ENCODE assay signal across 9 cellular contexts in the genomic region with DNA sequence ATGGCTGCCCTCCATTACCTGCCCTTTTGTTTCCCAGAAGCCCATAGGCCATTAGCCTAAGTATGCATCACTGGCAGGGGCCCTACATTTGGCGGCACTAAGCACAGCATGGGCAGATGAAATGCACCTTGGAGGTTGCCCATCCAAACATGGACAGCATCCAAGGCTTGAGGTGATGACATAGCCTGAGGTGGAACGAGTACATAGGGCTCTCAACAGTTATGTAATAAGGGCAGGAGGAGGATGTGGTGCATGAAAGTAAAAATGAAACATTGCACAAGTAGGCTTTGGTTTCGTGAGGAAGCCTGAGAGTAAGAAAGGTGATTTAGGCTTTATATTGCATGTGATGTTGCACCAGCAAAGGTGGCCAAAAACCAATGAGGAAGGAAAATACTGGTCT.
DNase-seq lines count a peak whose midpoint lies in the region; ATAC-seq, FAIRE-seq and TF ChIP-seq lines count a peak whose summit lies in the region.
"Had no signal": no experiment of that assay in that cellular context is flagged by ENCODE, and none has a peak within 500 bp of the region (broad histone marks: within the 10 kb centered on the region; RNA-seq: fewer than 3 reads in every experiment).

No MANE protein-coding gene starts in this region.

- H3K9me3 Mint-ChIP-seq in activated T-cell treated with anti-CD3 and anti-CD28 coated beads, Interleukin-2, amount 50 U/mL, for 4 hours: peaks cover 10% of the 10 kb centered on the region
- no peaks in the 10 kb centered on the region for H3K9me3 Mint-ChIP-seq in glutamatergic neuron (ENCODE audit: unreplicated experiment)

- H3K27me3 ChIP-seq in lung (ENCODE audit: control insufficient read depth, insufficient read depth) (no peaks in the 10 kb centered on the region), pancreas (no peaks in the 10 kb centered on the region)
- H3K27me3 ChIP-seq: BLaER1 had no signal

- peaks cover 3% of the 10 kb centered on the region for H3K36me3 Mint-ChIP-seq in activated T-cell treated with anti-CD3 and anti-CD28 coated beads, Interleukin-2, amount 50 U/mL, for 4 hours (ENCODE audit: insufficient read depth)
- no peaks in the 10 kb centered on the region for H3K36me3 Mint-ChIP-seq in glutamatergic neuron (ENCODE audit: unreplicated experiment)

- H3K4me1 ChIP-seq in lung (ENCODE audit: control insufficient read depth in 2 of 2, insufficient read depth in 2 of 2, low read length in 2 of 2): no peaks in the 10 kb centered on the region
- no peaks in the 10 kb centered on the region for H3K4me1 ChIP-seq in pancreas
- H3K4me1 ChIP-seq: BLaER1 had no signal

- intact Hi-C loops in lower leg skin (cut with DNase I; ENCODE audit: low total_unique reads): no loop called here
- intact Hi-C loops in pancreas (cut with DNase I): no loop called here

- TF ChIP-seq CTCF in lung (IDR thresholded peaks at IDR 0.05; ENCODE audit: control extremely low read depth, extremely low read depth) (no peak), glutamatergic neuron (IDR thresholded peaks at IDR 0.05; ENCODE audit: partially characterized antibody, unreplicated experiment) (no peak), lower leg skin (IDR thresholded peaks at IDR 0.05) (no peak), pancreas (IDR thresholded peaks at IDR 0.05) (no peak)

- no peaks in the 10 kb centered on the region for H3K27me3 Mint-ChIP-seq in activated T-cell treated with anti-CD3 and anti-CD28 coated beads, Interleukin-2, amount 50 U/mL, for 4 hours (ENCODE audit: low read depth)
- H3K27me3 Mint-ChIP-seq in glutamatergic neuron (ENCODE audit: unreplicated experiment): no peaks in the 10 kb centered on the region

- H3K9me3 ChIP-seq in lung (ENCODE audit: control insufficient read depth in 2 of 2, insufficient read depth in 1 of 2, low read length in 1 of 2): peaks cover 0 to 9% of the 10 kb centered on the region in 2 donors
- H3K9me3 ChIP-seq in pancreas: no peaks in the 10 kb centered on the region
- H3K9me3 ChIP-seq: BLaER1 had no signal

- H3K27ac Mint-ChIP-seq in glutamatergic neuron (ENCODE audit: unreplicated experiment): no peak overlapping the region

- no peak for FAIRE-seq in pancreas (lab: Jason Lieb, UNC)

- peak overlapping the region; percentile 1 for H3K4me3 Mint-ChIP-seq in activated T-cell treated with anti-CD3 and anti-CD28 coated beads, Interleukin-2, amount 50 U/mL, for 4 hours
- H3K4me3 Mint-ChIP-seq in glutamatergic neuron (ENCODE audit: unreplicated experiment): no peak overlapping the region

- 19 to 37% methylated on average over 3 of the region's 3 CpGs for WGBS in lung, 2 donors
- WGBS in lower leg skin, 2 donors: 48 to 57% methylated on average over 3 of the region's 3 CpGs
- WGBS in pancreas, 2 donors: 61 to 64% methylated on average over 3 of the region's 3 CpGs

- H3K36me3 ChIP-seq in lung (ENCODE audit: control insufficient read depth in 2 of 2, insufficient read depth in 2 of 2, low read length in 2 of 2): no peaks in the 10 kb centered on the region
- H3K36me3 ChIP-seq in pancreas: no peaks in the 10 kb centered on the region
- H3K36me3 ChIP-seq: BLaER1 had no signal

- no peak overlapping the region for H3K27ac ChIP-seq in lung (ENCODE audit: low read depth in 1 of 2, low read length in 1 of 2)
- H3K27ac ChIP-seq in pancreas: no peak overlapping the region
- H3K27ac ChIP-seq: BLaER1 had no signal

- DNase-seq in activated T-cell treated with anti-CD3 and anti-CD28 coated beads, Interleukin-2, amount 50 U/mL, for 4 hours: no peak
- DNase-seq in activated T-cell treated with anti-CD3 and anti-CD28 coated beads, Interleukin-2, amount 50 U/mL, for 1 hour: no peak
- DNase-seq in SIG-M5 (lab: John Stamatoyannopoulos, UW): peak; percentile 10
- DNase-seq in lung (ENCODE audit: low spot score): peak; percentile 67
- no peak for DNase-seq in glutamatergic neuron
- no peak for DNase-seq in lower leg skin (ENCODE audit: low spot score in 2 of 2)
- DNase-seq in pancreas: no peak

- H3K4me1 Mint-ChIP-seq in activated T-cell treated with anti-CD3 and anti-CD28 coated beads, Interleukin-2, amount 50 U/mL, for 4 hours (ENCODE audit: low read depth): peaks cover 12% of the 10 kb centered on the region
- H3K4me1 Mint-ChIP-seq in glutamatergic neuron (ENCODE audit: low read depth, unreplicated experiment): no peaks in the 10 kb centered on the region

- TF ChIP-seq POLR2A in lower leg skin (IDR thresholded peaks at IDR 0.05): no peak

- ATAC-seq in activated T-cell treated with anti-CD3 and anti-CD28 coated beads, Interleukin-2, amount 50 U/mL, for 4 hours: peak; percentile 74 to 82
- ATAC-seq in HG02885 (IDR thresholded peaks at IDR 0.05; ENCODE audit: poor library complexity, unreplicated experiment) (peak; percentile 100), lung (ENCODE audit: insufficient read depth, low FRiP score) (peak; percentile 69), pancreas (no peak)

- no peak overlapping the region for H3K4me3 ChIP-seq in lung
- no peak overlapping the region for H3K4me3 ChIP-seq in lower leg skin (ENCODE audit: low read depth, poor library complexity, severe bottlenecking)
- H3K4me3 ChIP-seq in pancreas: no peak overlapping the region
- H3K4me3 ChIP-seq: BLaER1 had no signal

Comparison
In these comparisons a context has a peak if more than half of its experiments do, and no peak if none do; other contexts are left out.
1. ATAC-seq: peak in activated T-cell treated with anti-CD3 and anti-CD28 coated beads, Interleukin-2, amount 50 U/mL, for 4 hours (2 of 2), HG02885 (single experiment) and lung (single experiment); none in pancreas (0 of 4).
2. DNase-seq: peak in SIG-M5 (single experiment) and lung (single experiment); none in activated T-cell treated with anti-CD3 and anti-CD28 coated beads, Interleukin-2, amount 50 U/mL, for 4 hours (single experiment), activated T-cell treated with anti-CD3 and anti-CD28 coated beads, Interleukin-2, amount 50 U/mL, for 1 hour (single experiment), glutamatergic neuron (single experiment), lower leg skin (0 of 2) and pancreas (0 of 6).